In the genomic region with DNA sequence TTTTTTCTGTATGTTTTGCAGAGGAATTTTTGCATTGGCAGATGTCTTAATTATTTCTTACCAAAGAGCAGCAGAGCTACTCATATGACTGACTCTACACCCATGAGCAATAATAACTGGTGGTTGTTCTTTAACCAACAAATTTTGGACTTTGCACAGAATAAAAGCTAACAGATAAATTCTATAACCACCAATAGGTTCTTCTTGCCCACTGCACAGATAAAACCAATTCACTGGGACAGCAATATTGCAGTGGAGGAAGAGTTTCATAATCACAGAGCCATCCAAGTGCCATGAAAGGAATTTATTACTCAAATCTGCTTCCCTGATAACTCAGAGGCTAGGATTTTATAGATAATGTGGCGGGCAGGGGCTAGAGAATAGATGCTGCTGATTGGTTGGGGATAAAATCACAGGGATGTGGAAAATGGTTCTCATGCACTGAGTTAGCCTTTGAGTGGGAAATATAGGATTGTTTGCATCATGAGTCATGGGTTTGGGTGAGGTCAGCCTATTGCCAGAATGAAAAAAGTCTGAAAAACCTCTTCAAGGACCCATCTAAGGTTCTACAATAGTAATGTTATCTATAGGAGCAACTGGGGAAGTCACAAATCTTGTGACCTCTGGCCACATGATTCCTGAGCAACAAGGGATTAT, we compare ENCODE assay signal across 12 cellular contexts.
"Had no signal": no experiment of that assay in that cellular context is flagged by ENCODE, and none has a peak within 500 bp of the region (broad histone marks: within the 10 kb centered on the region; RNA-seq: fewer than 3 reads in every experiment).

No MANE protein-coding gene starts in this region.

- ATAC-seq: left cardiac atrium; left ventricle myocardium superior; naive thymus-derived CD8-positive, alpha-beta T cell; stimulated activated effector memory CD8-positive, alpha-beta T cell treated with anti-CD3 and anti-CD28 coated beads, Interleukin-12 subunit alpha, Interleukin-12 subunit beta, amount 100 ng/mL, for 72 hours; stimulated activated naive CD8-positive, alpha-beta T cell treated with anti-CD3 and anti-CD28 coated beads, Interleukin-15, Interleukin-2, amounts not matched to agents 100 U/mL and 50 U/mL, for 24 hours had no signal

- DNase-seq: effector memory CD4-positive, alpha-beta T cell; foreskin fibroblast; kidney; left cardiac atrium; left ventricle myocardium superior; mesendoderm; naive thymus-derived CD8-positive, alpha-beta T cell; stimulated activated CD4-positive, alpha-beta T cell treated with anti-CD3 and anti-CD28 coated beads, Interleukin-4, amount 100 ng/mL, for 1 hour; stimulated activated CD8-positive, alpha-beta memory T cell treated with anti-CD3 and anti-CD28 coated beads, Interleukin-4, amount 100 ng/mL, for 48 hours; stimulated activated naive CD8-positive, alpha-beta T cell treated with anti-CD3 and anti-CD28 coated beads, Interleukin-15, Interleukin-2, amounts not matched to agents 100 U/mL and 50 U/mL, for 24 hours; thyroid gland had no signal
